In genomic region chr15:38536201-38536676, GRCh38 we compare ENCODE assay signal across 9 cellular contexts. TPM values are rescaled to one million over a fixed set of nuclear protein-coding genes. Genes with fewer than 3 reads are reported as not detected.
A peak's percentile ranks its signal among the peaks of the same experiment; 100 is the strongest.
DNase-seq lines count a peak whose midpoint lies in the region; ATAC-seq and TF ChIP-seq lines count a peak whose summit lies in the region.
"Had no signal": no experiment of that assay in that cellular context is flagged by ENCODE, and none has a peak within 500 bp of the region (broad histone marks: within the 10 kb centered on the region; RNA-seq: fewer than 3 reads in every experiment).

No MANE protein-coding gene starts in this region.

- H3K4me3 Mint-ChIP-seq in brain, result no peak overlapping the region

- H3K27ac ChIP-seq in AG04450 (ENCODE audit: low read depth, low read length), result no peak overlapping the region
- H3K27ac ChIP-seq: RWPE1 had no signal

- H3K9me3 ChIP-seq in AG04450 (ENCODE audit: control insufficient read depth, insufficient read depth, low read length), result no peaks in the 10 kb centered on the region

- no peaks in the 10 kb centered on the region for H3K9me3 Mint-ChIP-seq in brain

- peaks cover 2% of the 10 kb centered on the region for H3K27me3 ChIP-seq in AG04450 (ENCODE audit: control insufficient read depth, insufficient read depth, low read length)

- no peaks in the 10 kb centered on the region for H3K36me3 Mint-ChIP-seq in brain

- H3K27ac Mint-ChIP-seq in brain, result peak overlapping the region in 4 of 5 experiments; percentile 28 to 72 (median 65)

- DNase-seq in AG04450 (ENCODE audit: low read depth, low spot score), result peak; percentile 69
- peak; percentile 23 for DNase-seq in HK-2 (ENCODE audit: unreplicated experiment)
- DNase-seq in kidney tubule cell (ENCODE audit: low spot score), result peak; percentile 96
- no peak for DNase-seq in NAMALWA (ENCODE audit: low spot score)
- DNase-seq in activated effector memory CD4-positive, alpha-beta T cell treated with Interleukin-2 at 50 U/mL for 16 hours, result no peak

- TF ChIP-seq CTCF in AG04450 (IDR thresholded peaks at IDR 0.05; ENCODE audit: low read depth, low read length), result no peak
- TF ChIP-seq CTCF in brain (conservative IDR thresholded peaks at IDR 0.05), result no peak

- H3K4me3 ChIP-seq in AG04450 (ENCODE audit: low read depth, low read length), result no peak overlapping the region

- POLR2A ChIA-PET in AG04450 (lab: Yijun Ruan, JAX), result no interaction called here

- H3K27me3 Mint-ChIP-seq in brain, result no peaks in the 10 kb centered on the region

- ATAC-seq in GM21381 (IDR thresholded peaks at IDR 0.05; ENCODE audit: unreplicated experiment) (no peak), GM19395 (IDR thresholded peaks at IDR 0.05; ENCODE audit: unreplicated experiment) (no peak)

- CTCF ChIA-PET in AG04450 (lab: Charles Lee), result interaction anchor here (2.6 kb wide), 1 partner anchor 28 kb away, joined by 10 read pairs; the partner anchor contains the start of gene RASGRP1

- peaks cover 22% of the 10 kb centered on the region for H3K4me1 Mint-ChIP-seq in brain

RNA-seq across cellular contexts. Expression of gene RASGRP1, which starts 28.4 kb away (rescaled TPM):
- polyA plus RNA-seq in AG04450 (2011; rRNA removed) (1.2 and 1.3 TPM in 2 replicates), brain (ENCODE audit: insufficient read depth, low read depth, low replicate concordance) (1.3 TPM)
- 1.8 and 2.3 TPM in 2 replicates for polyA minus RNA-seq in AG04450 (2011; rRNA and poly(A)+ RNA removed)

Comparison
In these comparisons a context has a peak if more than half of its experiments do, and no peak if none do; other contexts are left out.
1. DNase-seq: peak in AG04450 (single experiment), HK-2 (single experiment) and kidney tubule cell (single experiment); none in NAMALWA (single experiment) and activated effector memory CD4-positive, alpha-beta T cell treated with Interleukin-2 at 50 U/mL for 16 hours (single experiment).